In the genomic region with DNA sequence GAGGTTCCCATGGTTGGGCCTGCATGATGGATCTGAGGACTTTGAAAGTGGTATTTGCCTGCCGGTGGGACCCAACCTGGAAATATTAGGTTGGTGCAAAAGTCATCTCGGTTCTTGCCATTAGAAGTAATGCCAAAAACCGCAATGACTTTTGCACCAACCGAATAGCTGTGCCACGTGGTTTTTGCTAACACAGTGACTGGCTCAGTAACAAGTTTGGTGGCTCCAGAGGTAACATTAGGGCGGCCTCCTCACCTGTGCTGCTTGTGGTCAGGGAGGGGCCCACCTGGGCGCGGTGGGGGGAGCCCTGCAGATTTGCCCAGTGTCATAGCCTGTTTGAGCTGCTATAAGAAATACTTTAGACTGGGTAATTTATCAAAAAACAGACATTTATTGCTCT, we compare ENCODE assay signal across 16 cellular contexts. TPM values are rescaled to one million over a fixed set of nuclear protein-coding genes. Genes with fewer than 3 reads are reported as not detected.
DNase-seq lines count a peak whose midpoint lies in the region; ATAC-seq and TF ChIP-seq lines count a peak whose summit lies in the region.
"Had no signal": no experiment of that assay in that cellular context is flagged by ENCODE, and none has a peak within 500 bp of the region (broad histone marks: within the 10 kb centered on the region; RNA-seq: fewer than 3 reads in every experiment).

No MANE protein-coding gene starts in this region.

- no peak overlapping the region for H2AFZ ChIP-seq in SK-N-SH (ENCODE audit: low read depth)
- no peak overlapping the region for H2AFZ ChIP-seq in mammary epithelial cell (ENCODE audit: low read depth, low read length)

- H3K36me3 ChIP-seq in SK-N-SH (replicated peaks in 1 of 2; ENCODE audit: control insufficient read depth in 1 of 2, insufficient read depth in 2 of 2, low read length in 1 of 2) (no peaks in the 10 kb centered on the region), mammary epithelial cell (ENCODE audit: insufficient read depth, low read length) (peaks cover 5% of the 10 kb centered on the region)

- H3K27ac ChIP-seq in SK-N-SH (ENCODE audit: low read depth in 2 of 2, low read length in 1 of 2) (no peak overlapping the region), mammary epithelial cell (ENCODE audit: insufficient read depth, low read depth, low read length) (no peak overlapping the region)

- H3K9ac ChIP-seq in SK-N-SH, result no peak overlapping the region
- peak overlapping the region; percentile 17 for H3K9ac ChIP-seq in mammary epithelial cell (ENCODE audit: insufficient read depth, low read length)

- peaks cover 47% of the 10 kb centered on the region for H3K4me1 Mint-ChIP-seq in mesothelial cell of epicardium
- H3K4me1 Mint-ChIP-seq: natural killer cell had no signal

- no peaks in the 10 kb centered on the region for H3K9me2 ChIP-seq in SK-N-SH

- H3F3A ChIP-seq in SK-N-SH (replicated peaks; ENCODE audit: insufficient read depth), result no peaks in the 10 kb centered on the region

- dilution Hi-C loops in mammary epithelial cell (cut with HindIII; ENCODE audit: low sequenced_read_pairs), result no loop called here

- POLR2A ChIA-PET in SK-N-SH (lab: Yijun Ruan, JAX), result interaction anchor here (1.3 kb wide), 1 partner anchor 9 kb away, joined by 3 read pairs; no protein-coding TSS in a partner anchor

- peak overlapping the region; percentile 75 for H3K27ac Mint-ChIP-seq in mesothelial cell of epicardium
- H3K27ac Mint-ChIP-seq: activated CD8-positive, alpha-beta memory T cell treated with anti-CD3 and anti-CD28 coated beads, Interleukin-2, amount 10 ng/mL, durations not matched to agents 7 days and 5 days; activated naive CD4-positive, alpha-beta T cell treated with anti-CD3 and anti-CD28 coated beads, Interleukin-2, amount 50 U/mL, for 72 hours; natural killer cell had no signal

- no peak for ATAC-seq in SK-N-SH treated with all-trans-retinoic acid at 6 μM for 48 hours
- no peak for ATAC-seq in HG02763 (IDR thresholded peaks at IDR 0.05; ENCODE audit: unreplicated experiment)
- ATAC-seq in HG03469 (IDR thresholded peaks at IDR 0.05; ENCODE audit: unreplicated experiment), result no peak
- ATAC-seq: activated CD8-positive, alpha-beta memory T cell treated with anti-CD3 and anti-CD28 coated beads, Interleukin-2, amount 10 ng/mL, durations not matched to agents 7 days and 5 days; natural killer cell; Right ventricle myocardium inferior had no signal

- H3K4me2 ChIP-seq in SK-N-SH, result peak overlapping the region; percentile 96; the same call in 1 of the 2 replicates
- H3K4me2 ChIP-seq in mammary epithelial cell (ENCODE audit: insufficient read depth, low read depth, low read length), result peak overlapping the region; percentile 94

- H3K4me3 ChIP-seq in SK-N-SH (ENCODE audit: low read depth in 2 of 2, low read length in 1 of 2), result no peak overlapping the region
- peak overlapping the region; percentile 18 to 68 (median 65) for H3K4me3 ChIP-seq in mammary epithelial cell (replicated peaks in 1 of 3; ENCODE audit: insufficient read depth in 1 of 3, low read depth in 2 of 3, low read length in 3 of 3)

- H4K20me1 ChIP-seq in SK-N-SH (ENCODE audit: insufficient read depth) (no peaks in the 10 kb centered on the region), mammary epithelial cell (ENCODE audit: insufficient read depth, low read length) (no peaks in the 10 kb centered on the region)

- no peak for TF ChIP-seq RAD21 in SK-N-SH (IDR thresholded peaks at IDR 0.05; ENCODE audit: low read length)

- H3K36me3 Mint-ChIP-seq in mesothelial cell of epicardium, result peaks cover 4% of the 10 kb centered on the region
- H3K36me3 Mint-ChIP-seq: activated CD8-positive, alpha-beta memory T cell treated with anti-CD3 and anti-CD28 coated beads, Interleukin-2, amount 10 ng/mL, durations not matched to agents 7 days and 5 days; natural killer cell had no signal

- in situ Hi-C loops in mammary epithelial cell (cut with MboI; ENCODE audit: low sequenced_read_pairs in 2 of 2) (no loop called here), ACHN (cut with HindIII; ENCODE audit: low pct_ligation_motif_present, low pct_unique_long_range_greater_than_20kb, low sequenced_read_pairs) (no loop called here)

- TF ChIP-seq CTCF in SK-N-SH (IDR thresholded peaks at IDR 0.05) (no peak), mammary epithelial cell (conservative IDR thresholded peaks at IDR 0.05 in 1 of 2, IDR thresholded peaks at IDR 0.05 in 1 of 2; ENCODE audit: extremely low read depth in 1 of 2, insufficient read depth in 1 of 2, low read depth in 1 of 2, low read length in 2 of 2) (no peak), mesothelial cell of epicardium (IDR thresholded peaks at IDR 0.05; ENCODE audit: unreplicated experiment) (no peak)

- TF ChIP-seq EP300 in SK-N-SH (IDR thresholded peaks at IDR 0.05; ENCODE audit: borderline replicate concordance in 1 of 2, low read depth in 1 of 2, low read length in 1 of 2), result no peak

- peak overlapping the region; percentile 70 for H3K4me3 Mint-ChIP-seq in mesothelial cell of epicardium
- H3K4me3 Mint-ChIP-seq: activated CD8-positive, alpha-beta memory T cell treated with anti-CD3 and anti-CD28 coated beads, Interleukin-2, amount 10 ng/mL, durations not matched to agents 7 days and 5 days; natural killer cell had no signal

- intact Hi-C loops in mammary epithelial cell (cut with micrococcal nuclease), result no loop called here

- peaks cover 3% of the 10 kb centered on the region; the same call in 1 of the 2 replicates for H3K9me3 ChIP-seq in SK-N-SH
- H3K9me3 ChIP-seq in mammary epithelial cell (replicated peaks; ENCODE audit: insufficient read depth, low read length), result peaks cover 4% of the 10 kb centered on the region

- CTCF ChIA-PET in SK-N-SH (lab: Yijun Ruan, JAX) (interaction anchor here (2.7 kb wide), 1 partner anchor 106 kb away, joined by 16 read pairs; no protein-coding TSS in a partner anchor), mammary epithelial cell (lab: Charles Lee; ENCODE audit: low non-redundant PET) (no interaction called here)

- DNase-seq in SK-N-SH, result no peak
- peak; percentile 28 for DNase-seq in mammary epithelial cell
- DNase-seq in mesothelial cell of epicardium (ENCODE audit: low spot score in 2 of 2, unreplicated experiment in 2 of 2), result no peak
- DNase-seq in ACHN, result no peak
- DNase-seq in stimulated activated CD4-positive, alpha-beta T cell treated with anti-CD3 and anti-CD28 coated beads, Interleukin-12 subunit alpha, Interleukin-12 subunit beta, amount 100 ng/mL, for 4 hours, result no peak
- DNase-seq: activated CD8-positive, alpha-beta memory T cell treated with anti-CD3 and anti-CD28 coated beads, Interleukin-2, amount 10 ng/mL, durations not matched to agents 7 days and 5 days; DMS79 treated with DMSO at 0.1 percent for 48 hours; foreskin melanocyte; natural killer cell; NCI-H1048; NCI-H446 treated with DMSO at 0.1 percent for 48 hours had no signal

- no TSS peak for BruUV-seq in mammary epithelial cell (replicated peaks; lab: Mats Ljungman, UMichigan)

- peaks cover 11 to 22% of the 10 kb centered on the region in 2 experiments; a peak in 2 of 4 replicates for H3K4me1 ChIP-seq in SK-N-SH (ENCODE audit: control insufficient read depth in 1 of 2, insufficient read depth in 2 of 2, low read depth in 1 of 2, low read length in 1 of 2)
- H3K4me1 ChIP-seq in mammary epithelial cell (ENCODE audit: insufficient read depth, low read length), result peaks cover 42% of the 10 kb centered on the region

- H3K27me3 ChIP-seq in SK-N-SH (ENCODE audit: insufficient read depth), result no peaks in the 10 kb centered on the region
- H3K27me3 ChIP-seq in mammary epithelial cell (ENCODE audit: insufficient read depth, low read length), result no peaks in the 10 kb centered on the region

- H3K9me3 Mint-ChIP-seq in mesothelial cell of epicardium, result no peaks in the 10 kb centered on the region
- H3K9me3 Mint-ChIP-seq: natural killer cell had no signal

- no peaks in the 10 kb centered on the region for H3K27me3 Mint-ChIP-seq in mesothelial cell of epicardium (ENCODE audit: low read depth)

- WGBS in SK-N-SH (ENCODE audit: low lambda C conversion rate), result 70% methylated on average over 8 of the region's 8 CpGs
- WGBS in mammary epithelial cell (ENCODE audit: low coverage, missing lambda C conversion rate), result 36% methylated on average over 8 of the region's 8 CpGs

- H3K79me2 ChIP-seq in SK-N-SH (ENCODE audit: insufficient read depth) (peaks cover 13% of the 10 kb centered on the region; the same call in 1 of the 2 replicates), mammary epithelial cell (ENCODE audit: insufficient read depth, low read length) (peaks cover 70% of the 10 kb centered on the region)

TF ChIP-seq in SK-N-SH, 30 proteins besides CTCF, POLR2A, EP300 and RAD21 (continues in another document):
- TF ChIP-seq POLR2AphosphoS5 (IDR thresholded peaks at IDR 0.05; ENCODE audit: low read depth, low read length) (no peak), NRF1 (IDR thresholded peaks at IDR 0.05; ENCODE audit: low read depth, low read length) (no peak), GABPA (IDR thresholded peaks at IDR 0.05; ENCODE audit: low read depth) (no peak), ELF1 (IDR thresholded peaks at IDR 0.05) (no peak), CHD2 (IDR thresholded peaks at IDR 0.05; ENCODE audit: low read length, partially characterized antibody) (no peak)

TF ChIP-seq in SK-N-SH treated with all-trans-retinoic acid at 6 μM for 48 hours, 23 proteins besides CTCF, POLR2A, EP300 and RAD21 (continues in another document):
- TF ChIP-seq CSDC2 (CRISPR knock-in tag; IDR thresholded peaks at IDR 0.05), result no peak
- no peak for TF ChIP-seq BACH2 (CRISPR knock-in tag; IDR thresholded peaks at IDR 0.05; ENCODE audit: borderline replicate concordance)
- TF ChIP-seq TCF4 (CRISPR knock-in tag; IDR thresholded peaks at IDR 0.05; ENCODE audit: borderline replicate concordance), result no peak
- no peak for TF ChIP-seq TOX (CRISPR knock-in tag; IDR thresholded peaks at IDR 0.05; ENCODE audit: borderline replicate concordance)
- TF ChIP-seq ZNF70 (CRISPR knock-in tag; IDR thresholded peaks at IDR 0.05), result no peak
- no peak for TF ChIP-seq ARNTL (CRISPR knock-in tag; IDR thresholded peaks at IDR 0.05; ENCODE audit: borderline replicate concordance, low read depth)

RNA-seq across cellular contexts. Expression of a gene that starts 1.8 kb away (rescaled TPM):
- polyA plus RNA-seq in SK-N-SH (2012; rRNA removed), result 4.8 and 6.4 TPM in 2 replicates
- 3.4 and 5.1 TPM in 2 replicates for polyA plus RNA-seq in SK-N-SH (2012; cell fraction: cytosol; rRNA removed)
- 5.0 and 6.3 TPM in 2 replicates for polyA plus RNA-seq in SK-N-SH (2012; cell fraction: nucleus; rRNA removed)
- total RNA-seq in mammary epithelial cell, result 10 to 100 TPM in 1 of 2 donors, 1 to 10 TPM in 1; 7.5 to 21.1 TPM
- polyA plus RNA-seq in mammary epithelial cell, result 18.1 TPM
- 37.4 TPM for polyA minus RNA-seq in mammary epithelial cell
- total RNA-seq in mesothelial cell of epicardium, result 10.1 to 11.5 TPM (median 11.3 TPM) in 3 replicates
- total RNA-seq: activated CD8-positive, alpha-beta memory T cell treated with anti-CD3 and anti-CD28 coated beads, Interleukin-2, amount 10 ng/mL, durations not matched to agents 7 days and 5 days; natural killer cell had no signal

RNA-seq across cellular contexts. Expression of a gene that starts 49.5 kb away (rescaled TPM):
- polyA plus RNA-seq in SK-N-SH (2012; rRNA removed) (14.4 and 16.9 TPM in 2 replicates), mammary epithelial cell (3.7 TPM)
- polyA plus RNA-seq in SK-N-SH (2012; cell fraction: cytosol; rRNA removed), result 7.0 and 10.3 TPM in 2 replicates
- 16.6 and 26.9 TPM in 2 replicates for polyA plus RNA-seq in SK-N-SH (2012; cell fraction: nucleus; rRNA removed)
- total RNA-seq in mammary epithelial cell (1 to 10 TPM in 1 of 2 donors, under 1 TPM in 1; 0.17 to 4.8 TPM), mesothelial cell of epicardium (10.4 to 12.5 TPM (median 10.9 TPM) in 3 replicates)
- polyA minus RNA-seq in mammary epithelial cell, result 6.9 TPM
- total RNA-seq: activated CD8-positive, alpha-beta memory T cell treated with anti-CD3 and anti-CD28 coated beads, Interleukin-2, amount 10 ng/mL, durations not matched to agents 7 days and 5 days; activated naive CD4-positive, alpha-beta T cell treated with anti-CD3 and anti-CD28 coated beads, Interleukin-2, amount 50 U/mL, for 72 hours; natural killer cell; Right ventricle myocardium inferior had no signal

Comparison
In these comparisons a context has a peak if more than half of its experiments do, and no peak if none do; other contexts are left out.
1. H3K4me3 ChIP-seq: peak in mammary epithelial cell (3 of 3); none in SK-N-SH (0 of 2).